In the genomic region with DNA sequence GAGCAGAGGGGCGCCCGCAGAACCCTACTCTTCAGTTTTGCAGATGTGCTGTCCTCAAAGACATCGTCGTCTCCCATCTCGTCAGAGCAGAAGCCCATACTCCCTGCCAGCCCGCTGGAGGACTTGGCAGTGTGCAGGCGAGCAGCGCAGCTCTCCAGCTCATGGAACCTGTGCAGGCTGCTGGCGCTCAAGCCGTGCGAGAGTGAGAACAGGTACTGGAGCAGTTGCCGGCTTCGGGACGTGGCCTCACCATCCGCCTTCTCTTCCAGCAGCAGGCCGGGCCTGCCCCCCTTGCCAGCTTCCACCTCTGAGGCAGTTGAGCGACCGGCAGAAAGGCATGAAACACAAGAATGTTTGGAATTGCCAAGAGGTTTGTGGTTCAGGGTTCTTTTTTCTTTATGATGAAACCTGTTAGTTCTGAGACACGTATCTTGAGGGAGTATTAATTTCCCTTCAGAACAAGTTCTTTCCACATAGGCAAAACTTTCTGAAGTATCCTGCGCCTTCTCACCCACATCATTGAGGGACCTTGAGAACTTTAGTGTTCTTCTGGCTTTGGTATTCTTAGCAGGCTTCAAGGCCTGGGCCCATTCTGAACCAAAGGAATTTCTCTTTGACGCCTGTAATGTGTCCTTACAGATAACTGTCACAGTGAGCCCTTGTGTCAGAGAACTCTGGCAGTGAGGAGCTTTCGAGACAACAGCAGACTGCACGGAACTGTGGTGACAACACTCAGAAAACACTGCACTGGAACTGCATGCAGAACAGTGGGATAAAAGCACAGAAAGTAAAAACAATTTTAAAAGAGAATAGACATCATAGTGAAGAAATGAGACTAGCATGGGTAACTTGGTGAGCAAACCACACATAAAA, we compare ENCODE assay signal across 19 cellular contexts.
A peak's percentile ranks its signal among the peaks of the same experiment; 100 is the strongest.
DNase-seq lines count a peak whose midpoint lies in the region; ATAC-seq, FAIRE-seq and TF ChIP-seq lines count a peak whose summit lies in the region.
"Had no signal": no experiment of that assay in that cellular context is flagged by ENCODE, and none has a peak within 500 bp of the region (broad histone marks: within the 10 kb centered on the region; RNA-seq: fewer than 3 reads in every experiment).

No MANE protein-coding gene starts in this region.

- peak overlapping the region; percentile 92 for H3K4me2 ChIP-seq in DOHH2 (ENCODE audit: low read length)
- H3K4me2 ChIP-seq in GM12878 (ENCODE audit: control insufficient read depth, insufficient read depth) = peak overlapping the region; percentile 76
- H3K4me2 ChIP-seq in neuronal stem cell (ENCODE audit: insufficient read depth, low read length, poor library complexity, severe bottlenecking) = no peak overlapping the region

- H3K4me3 ChIP-seq in DOHH2 (ENCODE audit: low read length) (peak overlapping the region; percentile 74), HL-60 (replicated peaks; ENCODE audit: insufficient read depth, low read length) (peak overlapping the region; percentile 24), GM12878 (peak overlapping the region; percentile 51; the same call in 1 of the 2 replicates), neuronal stem cell (ENCODE audit: low read length in 2 of 2) (no peak overlapping the region), brain microvascular endothelial cell (ENCODE audit: low read depth, low read length) (no peak overlapping the region)
- no peak overlapping the region for H3K4me3 ChIP-seq in CD8-positive, alpha-beta memory T cell (ENCODE audit: low read length)
- H3K4me3 ChIP-seq: cardiac muscle cell had no signal

- H3K4me1 Mint-ChIP-seq in CD8-positive, alpha-beta memory T cell = peaks cover 9 to 21% (median 16%) of the 10 kb centered on the region in 3 donors

- ATAC-seq in GM12878 = no peak
- ATAC-seq: activated CD8-positive, alpha-beta T cell treated with anti-CD3 and anti-CD28 coated beads, Interleukin-2, amount 10 ng/mL, durations not matched to agents 7 days and 5 days; activated T-cell treated with anti-CD3 and anti-CD28 coated beads, Interleukin-2, amount 50 U/mL, for 72 hours had no signal

- TF ChIP-seq CTCF in DOHH2 (IDR thresholded peaks at IDR 0.05; ENCODE audit: low read depth, low read length, poor library complexity, severe bottlenecking) (no peak), HL-60 (IDR thresholded peaks at IDR 0.05; ENCODE audit: insufficient read depth, low read length) (no peak), GM12878 (IDR thresholded peaks at IDR 0.05 in 2 of 3, conservative IDR thresholded peaks at IDR 0.05 in 1 of 3; ENCODE audit: control insufficient read depth in 2 of 3, extremely low read depth in 1 of 3, insufficient read depth in 1 of 3, low read depth in 3 of 3, low read length in 3 of 3) (no peak), brain microvascular endothelial cell (IDR thresholded peaks at IDR 0.05; ENCODE audit: low read depth, low read length, missing control alignments) (no peak)

- H3K9ac ChIP-seq in GM12878 (ENCODE audit: control insufficient read depth, insufficient read depth, low read length) (peak overlapping the region; percentile 22), neuronal stem cell (ENCODE audit: low read depth, low read length, poor library complexity) (no peak overlapping the region)

- H3K27me3 Mint-ChIP-seq in CD8-positive, alpha-beta memory T cell = no peaks in the 10 kb centered on the region
- H3K27me3 Mint-ChIP-seq: activated naive CD8-positive, alpha-beta T cell had no signal

- peak overlapping the region in 1 of 8 donors; percentile 87 for H3K27ac Mint-ChIP-seq in CD8-positive, alpha-beta memory T cell
- H3K27ac Mint-ChIP-seq: activated naive CD8-positive, alpha-beta T cell; activated T-cell treated with anti-CD3 and anti-CD28 coated beads, Interleukin-2, amount 50 U/mL, for 72 hours had no signal

- no peak overlapping the region for H3K4me3 Mint-ChIP-seq in CD8-positive, alpha-beta memory T cell
- H3K4me3 Mint-ChIP-seq: activated CD8-positive, alpha-beta T cell treated with anti-CD3 and anti-CD28 coated beads, Interleukin-2, amount 10 ng/mL, durations not matched to agents 7 days and 5 days; activated naive CD8-positive, alpha-beta T cell; activated T-cell treated with anti-CD3 and anti-CD28 coated beads, Interleukin-2, amount 50 U/mL, for 72 hours had no signal

- H3K36me3 ChIP-seq in DOHH2 (ENCODE audit: control insufficient read depth, low read length) = peaks cover 28% of the 10 kb centered on the region
- peaks cover 0 to 2% of the 10 kb centered on the region in 2 experiments; a peak in 1 of 4 replicates for H3K36me3 ChIP-seq in GM12878 (ENCODE audit: control insufficient read depth in 2 of 2, insufficient read depth in 2 of 2, low read length in 1 of 2)
- peaks cover 5 to 19% of the 10 kb centered on the region in 2 donors for H3K36me3 ChIP-seq in neuronal stem cell (replicated peaks in 1 of 2; ENCODE audit: control insufficient read depth in 2 of 2, insufficient read depth in 2 of 2, low read length in 2 of 2)
- peaks cover 20% of the 10 kb centered on the region for H3K36me3 ChIP-seq in CD8-positive, alpha-beta memory T cell (ENCODE audit: insufficient read depth, low read length)
- no peaks in the 10 kb centered on the region for H3K36me3 ChIP-seq in brain microvascular endothelial cell (replicated peaks)

- H3K27ac ChIP-seq in DOHH2 (ENCODE audit: low read depth, low read length) = peak overlapping the region; percentile 98
- H3K27ac ChIP-seq in HL-60 (replicated peaks) = peak overlapping the region; percentile 86
- peak overlapping the region; percentile 99 for H3K27ac ChIP-seq in GM12878 (ENCODE audit: control insufficient read depth, insufficient read depth)
- H3K27ac ChIP-seq in neuronal stem cell (replicated peaks; ENCODE audit: low read length) = no peak overlapping the region
- H3K27ac ChIP-seq in CD8-positive, alpha-beta memory T cell (ENCODE audit: low read depth, low read length) = no peak overlapping the region
- H3K27ac ChIP-seq in brain microvascular endothelial cell = no peak overlapping the region
- H3K27ac ChIP-seq: cardiac muscle cell, RWPE1 had no signal

- H3K14ac ChIP-seq in neuronal stem cell (ENCODE audit: low read length) = no peak overlapping the region

- no peaks in the 10 kb centered on the region for H3K9me2 ChIP-seq in DOHH2 (replicated peaks; ENCODE audit: control insufficient read depth, low read length)

- FAIRE-seq in GM12878 (lab: Jason Lieb, UNC) = no peak
- FAIRE-seq: H1, kidney had no signal

- H2AFZ ChIP-seq in GM12878 (ENCODE audit: control insufficient read depth, low read depth, low read length) (no peak overlapping the region), neuronal stem cell (ENCODE audit: low read length) (no peak overlapping the region)

- H3K79me1 ChIP-seq in neuronal stem cell (ENCODE audit: low read depth, low read length) = no peaks in the 10 kb centered on the region

- no peak overlapping the region for H2BK120ac ChIP-seq in neuronal stem cell (ENCODE audit: low read depth, low read length)

- H3K23ac ChIP-seq in neuronal stem cell (ENCODE audit: low read depth, low read length, poor library complexity) = peak overlapping the region; percentile 18

- POLR2A ChIA-PET in GM12878 (lab: Charles Lee) = interaction anchor here (1.0 to 1.3 kb wide), 3 partner anchors 44 to 213 kb away, joined by 3 to 8 read pairs (median 5); no protein-coding TSS in a partner anchor
- POLR2A ChIA-PET in CD8-positive, alpha-beta memory T cell (lab: Charles Lee) = no interaction called here

- intact Hi-C loops in GM12878 (cut with micrococcal nuclease; ENCODE audit: unreplicated experiment) = loop anchor here (2.0 to 10.0 kb wide), 3 partner anchors 89 to 561 kb away; a partner anchor contains a TSS

- SMC1A ChIA-PET in GM12878 (lab: Charles Lee; ENCODE audit: uncharacterized antibody, unreplicated experiment) = interaction anchor here (1.3 to 5.3 kb wide), 7 partner anchors 42 to 560 kb away, joined by 3 to 56 read pairs (median 16); a partner anchor contains a TSS

- H3K79me2 ChIP-seq in DOHH2 (ENCODE audit: control insufficient read depth, low read length) (peaks cover 48% of the 10 kb centered on the region), GM12878 (ENCODE audit: control insufficient read depth, insufficient read depth, low read length) (peaks cover 34% of the 10 kb centered on the region)

- RAD21 ChIA-PET in GM12878 (lab: Charles Lee; ENCODE audit: unreplicated experiment) = interaction anchor here (1.0 to 2.6 kb wide), 4 partner anchors 28 to 560 kb away, joined by 3 to 33 read pairs (median 5); a partner anchor contains a TSS

- peaks cover 12 to 48% (median 20%) of the 10 kb centered on the region in 3 donors for H3K36me3 Mint-ChIP-seq in CD8-positive, alpha-beta memory T cell

- H2BK12ac ChIP-seq in neuronal stem cell (ENCODE audit: low read length) = no peak overlapping the region

- H3K18ac ChIP-seq in neuronal stem cell (ENCODE audit: low read length) = no peak overlapping the region

- H4K20me1 ChIP-seq in DOHH2 (ENCODE audit: control insufficient read depth, insufficient read depth, low read depth, low read length) = no peaks in the 10 kb centered on the region
- H4K20me1 ChIP-seq in GM12878 (ENCODE audit: control insufficient read depth, insufficient read depth) = no peaks in the 10 kb centered on the region

- WGBS in GM12878 (ENCODE audit: insufficient coverage, insufficient replicate concordance, low lambda C conversion rate, missing lambda C conversion rate) = 94% methylated on average over 23 of the region's 23 CpGs
- no CpG with 5 or more reads among the region's 23 CpGs for WGBS in neuronal stem cell (ENCODE audit: extremely low coverage in 2 of 2, insufficient read length in 2 of 2, insufficient replicate concordance in 1 of 2), 2 donors

- no peaks in the 10 kb centered on the region for H3K9me3 Mint-ChIP-seq in CD8-positive, alpha-beta memory T cell
- H3K9me3 Mint-ChIP-seq: activated T-cell treated with anti-CD3 and anti-CD28 coated beads, Interleukin-2, amount 50 U/mL, for 72 hours had no signal

- no peak overlapping the region for H4K91ac ChIP-seq in neuronal stem cell (ENCODE audit: low read depth, low read length, poor library complexity)

- H2AK5ac ChIP-seq in neuronal stem cell (ENCODE audit: low read depth, low read length) = no peak overlapping the region

- H3F3A ChIP-seq in DOHH2 (ENCODE audit: control insufficient read depth, insufficient read depth) = peaks cover 21% of the 10 kb centered on the region

- H3K9me3 ChIP-seq in DOHH2 (ENCODE audit: control insufficient read depth, insufficient read depth, low read length) (no peaks in the 10 kb centered on the region), GM12878 (replicated peaks; ENCODE audit: control insufficient read depth, insufficient read depth, low read length) (no peaks in the 10 kb centered on the region), neuronal stem cell (replicated peaks in 1 of 2; ENCODE audit: control insufficient read depth in 2 of 2, insufficient read depth in 1 of 2, low read depth in 1 of 2, low read length in 2 of 2) (no peaks in the 10 kb centered on the region)
- H3K9me3 ChIP-seq in CD8-positive, alpha-beta memory T cell (ENCODE audit: low read length) = no peaks in the 10 kb centered on the region

- in situ Hi-C loops in GM12878 (cut with MboI) = loop anchor here (5.0 to 10.0 kb wide), 4 partner anchors 209 to 564 kb away; a partner anchor contains a TSS
- in situ Hi-C loops in brain microvascular endothelial cell (cut with HindIII; ENCODE audit: low pct_ligation_motif_present, low sequenced_read_pairs) = no loop called here

- no peak for TF ChIP-seq RAD21 in GM12878 (IDR thresholded peaks at IDR 0.05; ENCODE audit: insufficient read depth, low read depth, low read length)

- no peaks in the 10 kb centered on the region for H3K27me3 ChIP-seq in DOHH2 (ENCODE audit: control insufficient read depth, low read length)
- H3K27me3 ChIP-seq in HL-60 (ENCODE audit: insufficient read depth, poor library complexity, severe bottlenecking) = no peaks in the 10 kb centered on the region
- no peaks in the 10 kb centered on the region for H3K27me3 ChIP-seq in GM12878 (replicated peaks in 1 of 2; ENCODE audit: control insufficient read depth in 2 of 2, insufficient read depth in 2 of 2, low read length in 1 of 2)
- H3K27me3 ChIP-seq in neuronal stem cell (ENCODE audit: control insufficient read depth in 3 of 3, insufficient read depth in 3 of 3, low read depth in 1 of 3, low read length in 3 of 3) = no peaks in the 10 kb centered on the region
- no peaks in the 10 kb centered on the region for H3K27me3 ChIP-seq in CD8-positive, alpha-beta memory T cell (ENCODE audit: insufficient read depth, low read length, poor library complexity, severe bottlenecking)
- H3K27me3 ChIP-seq in brain microvascular endothelial cell (replicated peaks) = no peaks in the 10 kb centered on the region
- H3K27me3 ChIP-seq: cardiac muscle cell had no signal

- peak in 1 of 2 experiments; percentile 37 for DNase-seq in HL-60 (ENCODE audit: low read depth in 1 of 2, low spot score in 1 of 2)
- no peak for DNase-seq in GM12878 (ENCODE audit: low read depth, low spot score)
- no peak for DNase-seq in neuronal stem cell (ENCODE audit: low spot score)
- DNase-seq in ecto neural progenitor cell (ENCODE audit: low spot score) = no peak
- DNase-seq in CD8-positive, alpha-beta memory T cell = no peak
- DNase-seq in brain microvascular endothelial cell = no peak
- no peak for DNase-seq in cortex of kidney (lab: John Stamatoyannopoulos, UW)
- DNase-seq: activated CD4-positive, CD25-positive, alpha-beta regulatory T cell; activated CD8-positive, alpha-beta T cell treated with anti-CD3 and anti-CD28 coated beads, Interleukin-2, amount 10 ng/mL, durations not matched to agents 7 days and 5 days; activated T-cell treated with anti-CD3 and anti-CD28 coated beads, Interleukin-2, amount 50 U/mL, for 72 hours; kidney; NCI-H1105 treated with DMSO at 0.1 percent for 48 hours; NCI-H526 treated with DMSO at 0.1 percent for 48 hours; stimulated activated CD4-positive, alpha-beta T cell treated with anti-CD3 and anti-CD28 coated beads, Interleukin-4, amount 100 ng/mL, for 24 hours had no signal

- BruUV-seq in GM12878 (replicated peaks; lab: Mats Ljungman, UMichigan) = no TSS peak

- no peak for TF ChIP-seq POLR2A in GM12878 (IDR thresholded peaks at IDR 0.05; ENCODE audit: low read depth, low read length)

- H2BK5ac ChIP-seq in neuronal stem cell (ENCODE audit: low read length) = no peak overlapping the region

- CTCF ChIA-PET in GM12878 (lab: Yijun Ruan, JAX) = interaction anchor here (1.1 to 3.4 kb wide), 6 partner anchors 44 to 565 kb away, joined by 3 to 25 read pairs (median 6); a partner anchor contains a TSS
- CTCF ChIA-PET in CD8-positive, alpha-beta memory T cell (lab: Charles Lee) = interaction anchor here (1.4 to 2.0 kb wide), 3 partner anchors 43 to 209 kb away, joined by 3 to 10 read pairs (median 5); a partner anchor contains a TSS

- H4K8ac ChIP-seq in neuronal stem cell (ENCODE audit: low read depth, low read length) = no peak overlapping the region

- H2BK15ac ChIP-seq in neuronal stem cell (ENCODE audit: low read length) = no peak overlapping the region

- no peak for TF ChIP-seq EP300 in GM12878 (IDR thresholded peaks at IDR 0.05; ENCODE audit: borderline replicate concordance in 1 of 2, control insufficient read depth in 1 of 2, low read depth in 2 of 2, low read length in 2 of 2)

- H3K4me1 ChIP-seq in DOHH2 (ENCODE audit: control insufficient read depth, low read length) (peaks cover 78% of the 10 kb centered on the region), GM12878 (ENCODE audit: control insufficient read depth, insufficient read depth, low read length) (peaks cover 58% of the 10 kb centered on the region), neuronal stem cell (ENCODE audit: control insufficient read depth in 2 of 2, insufficient read depth in 1 of 2, low read depth in 1 of 2, low read length in 2 of 2) (peaks cover 0 to 2% of the 10 kb centered on the region in 2 donors)
- H3K4me1 ChIP-seq in CD8-positive, alpha-beta memory T cell (ENCODE audit: insufficient read depth, low read length) = peaks cover 12% of the 10 kb centered on the region

- H3K4ac ChIP-seq in neuronal stem cell (ENCODE audit: low read length) = no peak overlapping the region

Comparison
In these comparisons a context has a peak if more than half of its experiments do, and no peak if none do; other contexts are left out.
1. H3K27ac ChIP-seq: peak in DOHH2 (single experiment), HL-60 (single experiment) and GM12878 (single experiment); none in neuronal stem cell (single experiment), CD8-positive, alpha-beta memory T cell (single experiment) and brain microvascular endothelial cell (single experiment).
2. H3K4me3 ChIP-seq: peak in DOHH2 (single experiment), HL-60 (single experiment) and GM12878 (single experiment); none in neuronal stem cell (0 of 2), CD8-positive, alpha-beta memory T cell (single experiment) and brain microvascular endothelial cell (single experiment).